In genomic region chr9:75265525-75265972, GRCh38 we compare ENCODE assay signal across 8 cellular contexts.
DNase-seq lines count a peak whose midpoint lies in the region; ATAC-seq, FAIRE-seq and TF ChIP-seq lines count a peak whose summit lies in the region.

No MANE protein-coding gene starts in this region.

- peak; percentile 39 for FAIRE-seq in A549 (lab: Jason Lieb, UNC)

- no peaks in the 10 kb centered on the region for H3K27me3 ChIP-seq in endodermal cell (ENCODE audit: control insufficient read depth, insufficient read depth, low read length, poor library complexity, severe bottlenecking)
- H3K27me3 ChIP-seq in suprapubic skin, result no peaks in the 10 kb centered on the region

- WGBS in A549 (ENCODE audit: missing lambda C conversion rate), result 3% methylated on average over 3 of the region's 3 CpGs
- 60 to 64% methylated on average over 2 to 3 of the region's 3 CpGs for WGBS in endodermal cell (ENCODE audit: insufficient coverage in 1 of 2, insufficient read length in 1 of 2), 2 experiments
- 37% methylated on average over 3 of the region's 3 CpGs for WGBS in suprapubic skin

- peaks cover 4% of the 10 kb centered on the region for H3K4me1 Mint-ChIP-seq in endodermal cell

- ATAC-seq in A549, result peak; percentile 50 to 83; a peak in 3 of 6 replicates
- ATAC-seq in HG02759 (IDR thresholded peaks at IDR 0.05; ENCODE audit: unreplicated experiment), result peak; percentile 83

- no peak overlapping the region for H3K9ac ChIP-seq in endodermal cell (ENCODE audit: extremely low read depth, low read length, poor library complexity, severe bottlenecking)

- peak overlapping the region; percentile 79 for H3K27ac Mint-ChIP-seq in endodermal cell

- H3K9me3 Mint-ChIP-seq in endodermal cell, result peaks cover 10% of the 10 kb centered on the region

- TF ChIP-seq POLR2A in A549 (IDR thresholded peaks at IDR 0.05; ENCODE audit: low read length) (no peak), suprapubic skin (IDR thresholded peaks at IDR 0.05) (no peak)

- H3K36me3 Mint-ChIP-seq in endodermal cell (ENCODE audit: low read depth), result no peaks in the 10 kb centered on the region

- no peaks in the 10 kb centered on the region for H3K27me3 Mint-ChIP-seq in endodermal cell (ENCODE audit: insufficient read depth)

- no peak overlapping the region for H3K4me2 ChIP-seq in A549

- DNase-seq in A549 (ENCODE audit: low read depth in 1 of 2, low spot score in 1 of 2) (peak; percentile 20 to 36), GM12864 (ENCODE audit: low read depth) (peak; percentile 13), NCI-H2029 treated with DMSO at 0.1 percent for 48 hours (lab: John Stamatoyannopoulos, UW) (peak; percentile 44), endodermal cell (peak; percentile 76), mucosa of gallbladder (ENCODE audit: low spot score) (peak; percentile 42), suprapubic skin (ENCODE audit: low spot score in 2 of 2) (no peak)
- peak; percentile 22 to 41 for DNase-seq in activated CD4-positive, alpha-beta T cell treated with anti-CD3 and anti-CD28 coated beads for 4 hours

- H3K27ac ChIP-seq in A549 (no peak overlapping the region), endodermal cell (ENCODE audit: low read depth, low read length) (no peak overlapping the region), suprapubic skin (no peak overlapping the region)

- H3K4me3 ChIP-seq in A549 (no peak overlapping the region), GM12864 (ENCODE audit: low read depth, low read length) (no peak overlapping the region), endodermal cell (ENCODE audit: low read length) (no peak overlapping the region), suprapubic skin (no peak overlapping the region)

- TF ChIP-seq EP300 in A549 (IDR thresholded peaks at IDR 0.05) (no peak), suprapubic skin (IDR thresholded peaks at IDR 0.05) (no peak)

- CTCF ChIA-PET in A549 (lab: Yijun Ruan, JAX), result interaction anchor here (0.9 to 1.8 kb wide), 10 partner anchors 9 to 1440 kb away, joined by 3 to 6 read pairs (median 4); no protein-coding TSS in a partner anchor

- H3K4me1 ChIP-seq in A549 (no peaks in the 10 kb centered on the region), endodermal cell (ENCODE audit: control insufficient read depth, insufficient read depth, low read length) (no peaks in the 10 kb centered on the region), suprapubic skin (no peaks in the 10 kb centered on the region)

- peak; percentile 65 to 69 for TF ChIP-seq RAD21 in A549 (conservative IDR thresholded peaks at IDR 0.05 in 1 of 2, IDR thresholded peaks at IDR 0.05 in 1 of 2)

- H3K9me3 ChIP-seq in A549 (no peaks in the 10 kb centered on the region), endodermal cell (ENCODE audit: control insufficient read depth, low read length) (no peaks in the 10 kb centered on the region), suprapubic skin (no peaks in the 10 kb centered on the region)

- no peak overlapping the region for H3K4me3 Mint-ChIP-seq in endodermal cell

- peak; percentile 76 for TF ChIP-seq CTCF in A549 (IDR thresholded peaks at IDR 0.05)
- peak; percentile 77 for TF ChIP-seq CTCF in GM12864 (IDR thresholded peaks at IDR 0.05; ENCODE audit: low read depth, low read length, missing control alignments)
- TF ChIP-seq CTCF in endodermal cell (conservative IDR thresholded peaks at IDR 0.05), result peak; percentile 97
- TF ChIP-seq CTCF in suprapubic skin (IDR thresholded peaks at IDR 0.05), result peak; percentile 58 to 78

- POLR2A ChIA-PET in A549 (lab: Yijun Ruan, JAX), result no interaction called here

- no peaks in the 10 kb centered on the region for H3K36me3 ChIP-seq in endodermal cell (ENCODE audit: control insufficient read depth, insufficient read depth, low read length)
- H3K36me3 ChIP-seq in suprapubic skin, result peaks cover 4% of the 10 kb centered on the region

TF ChIP-seq in A549, 52 proteins besides CTCF, POLR2A, EP300 and RAD21:
- peak; percentile 68 for TF ChIP-seq SMC3 (IDR thresholded peaks at IDR 0.05)
- TF ChIP-seq MYC (IDR thresholded peaks at IDR 0.05; ENCODE audit: borderline replicate concordance, low read length), result no peak
TF ChIP-seq in A549: peak in this region for 1.

Comparison
In these comparisons a context has a peak if more than half of its experiments do, and no peak if none do; other contexts are left out.
1. DNase-seq: peak in A549 (2 of 2), GM12864 (single experiment), NCI-H2029 treated with DMSO at 0.1 percent for 48 hours (single experiment), activated CD4-positive, alpha-beta T cell treated with anti-CD3 and anti-CD28 coated beads for 4 hours (2 of 2), endodermal cell (single experiment) and mucosa of gallbladder (single experiment); none in suprapubic skin (0 of 2).
2. Peak in every context shown above with its lines, with median percentiles within 50 percentile points of each other: CTCF ChIP-seq.